5 cellular contexts compared by ENCODE assay signal in the genomic region with DNA sequence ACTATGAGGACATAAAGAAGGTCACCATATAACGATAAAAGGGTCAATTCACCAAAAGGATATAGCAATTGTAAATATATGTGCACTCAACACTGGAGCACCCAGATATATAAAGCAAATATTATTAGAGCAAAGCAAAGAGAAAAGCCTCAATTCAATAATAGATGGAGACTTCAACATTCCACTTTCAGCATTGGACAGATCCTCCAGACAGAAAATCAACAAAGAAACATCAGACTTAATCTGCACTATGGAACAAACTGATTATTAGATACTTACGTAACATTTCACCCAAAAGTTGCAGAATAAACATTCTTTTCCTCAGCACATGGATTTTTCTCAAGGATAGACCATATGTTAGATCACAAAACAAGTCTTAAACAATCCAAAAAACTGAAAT. TPM values are rescaled to one million over a fixed set of nuclear protein-coding genes. Genes with fewer than 3 reads are reported as not detected.
"Had no signal": no experiment of that assay in that cellular context is flagged by ENCODE, and none has a peak within 500 bp of the region (broad histone marks: within the 10 kb centered on the region; RNA-seq: fewer than 3 reads in every experiment).

No MANE protein-coding gene starts in this region.

RNA-seq across cellular contexts. Expression of gene TAS2R31, which starts 10.2 kb away (rescaled TPM):
- polyA plus RNA-seq: mammary epithelial cell had no signal

RNA-seq across cellular contexts. Expression of gene TAS2R19, which starts 18.9 kb away (rescaled TPM):
- polyA plus RNA-seq: mammary epithelial cell had no signal

RNA-seq across cellular contexts. Expression of gene TAS2R46, which starts 20.7 kb away (rescaled TPM):
- polyA plus RNA-seq: esophagus, fibroblast of lung, heart right ventricle, lung, mammary epithelial cell had no signal

RNA-seq across cellular contexts. Expression of gene TAS2R43, which starts 50.7 kb away (rescaled TPM):
- polyA plus RNA-seq: esophagus, fibroblast of lung, heart right ventricle, lung, mammary epithelial cell had no signal
